8 cellular contexts compared by ENCODE assay signal in the genomic region with DNA sequence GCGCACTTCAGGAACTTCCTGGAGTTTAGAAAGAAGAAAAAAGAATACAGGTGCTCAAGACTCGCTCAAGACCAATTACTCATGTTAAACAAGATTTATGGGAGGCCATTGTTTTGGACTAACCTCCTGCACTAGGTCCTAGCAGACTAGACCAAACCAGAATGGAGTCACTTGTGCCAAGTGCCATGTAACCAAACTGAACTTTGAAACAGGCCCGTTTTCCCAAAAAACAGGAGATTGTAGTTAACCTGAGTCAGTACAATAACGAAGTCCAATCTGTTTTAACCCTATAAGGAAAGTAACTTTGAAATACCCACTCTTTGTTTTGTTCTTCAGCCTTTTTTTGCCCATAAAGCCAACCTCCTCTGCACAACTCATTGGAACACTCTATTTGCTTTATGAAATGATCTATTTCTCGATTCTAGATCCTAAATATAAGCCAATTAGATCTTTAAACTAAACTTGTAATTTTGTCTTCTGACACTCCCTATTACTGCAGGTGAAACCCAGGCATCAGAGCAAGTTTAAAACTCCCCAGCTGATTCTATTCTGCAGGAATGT. TPM values are rescaled to one million over a fixed set of nuclear protein-coding genes. Genes with fewer than 3 reads are reported as not detected.
DNase-seq lines count a peak whose midpoint lies in the region; TF ChIP-seq lines count a peak whose summit lies in the region.

No MANE protein-coding gene starts in this region.

- H3K79me2 ChIP-seq in fibroblast of lung (ENCODE audit: control insufficient read depth, insufficient read depth, low read length): no peaks in the 10 kb centered on the region

- H3K36me3 ChIP-seq in SK-N-MC (ENCODE audit: insufficient read depth, low read length) (no peaks in the 10 kb centered on the region), fibroblast of lung (ENCODE audit: control insufficient read depth, insufficient read depth, low read length) (no peaks in the 10 kb centered on the region), sigmoid colon (no peaks in the 10 kb centered on the region)

- H3K4me1 ChIP-seq in fibroblast of lung (ENCODE audit: control insufficient read depth, extremely low read depth, insufficient read depth, low read length) (peaks cover 2% of the 10 kb centered on the region), sigmoid colon (peaks cover 0 to 23% (median 14%) of the 10 kb centered on the region in 4 donors)

- H3K27ac ChIP-seq in SK-N-MC (no peak overlapping the region), fibroblast of lung (ENCODE audit: insufficient read depth, low read length) (peak overlapping the region; percentile 63), sigmoid colon (peak overlapping the region; percentile 79 to 84 (median 82))

- H3K27me3 ChIP-seq in fibroblast of lung (ENCODE audit: control insufficient read depth, insufficient read depth, low read length) (no peaks in the 10 kb centered on the region), sigmoid colon (no peaks in the 10 kb centered on the region)

- peak overlapping the region; percentile 79 for H3K4me2 ChIP-seq in fibroblast of lung (ENCODE audit: extremely low read depth, insufficient read depth, low read length)

- 50 to 84% methylated on average over 5 of the region's 5 CpGs for WGBS in sigmoid colon, 2 donors

- TF ChIP-seq EP300 in sigmoid colon (IDR thresholded peaks at IDR 0.05): no peak

- H3K4me3 ChIP-seq in GM08714 (ENCODE audit: low read length) (peak overlapping the region; percentile 92), SK-N-MC (peak overlapping the region; percentile 95), fibroblast of lung (replicated peaks in 1 of 4; ENCODE audit: control extremely low read depth in 1 of 4, insufficient read depth in 1 of 4, low read depth in 3 of 4, low read length in 4 of 4) (peak overlapping the region; percentile 70 to 91 (median 79)), sigmoid colon (peak overlapping the region; percentile 75 to 99 (median 94))

- intact Hi-C loops in sigmoid colon (cut with DNase I): loop anchor here (2.0 to 10.0 kb wide), 2 partner anchors 145 to 319 kb away; a partner anchor contains a TSS

- no peak for TF ChIP-seq POLR2A in sigmoid colon (IDR thresholded peaks at IDR 0.05)

- H3K9me3 ChIP-seq in SK-N-MC (ENCODE audit: low read depth, low read length) (no peaks in the 10 kb centered on the region), fibroblast of lung (ENCODE audit: control insufficient read depth, insufficient read depth, low read depth, low read length) (no peaks in the 10 kb centered on the region), sigmoid colon (no peaks in the 10 kb centered on the region)

- peak overlapping the region; percentile 95 for H2AFZ ChIP-seq in fibroblast of lung (ENCODE audit: low read length)

- TF ChIP-seq CTCF in fibroblast of lung (conservative IDR thresholded peaks at IDR 0.05 in 1 of 2, IDR thresholded peaks at IDR 0.05 in 1 of 2; ENCODE audit: low read depth in 1 of 2, low read length in 2 of 2): no peak
- TF ChIP-seq CTCF in sigmoid colon (IDR thresholded peaks at IDR 0.05): no peak

- H3K9ac ChIP-seq in SK-N-MC (ENCODE audit: insufficient read length) (peak overlapping the region; percentile 92), fibroblast of lung (ENCODE audit: insufficient read depth, low read length) (peak overlapping the region; percentile 25)

- DNase-seq in SK-N-MC (ENCODE audit: low read depth, low spot score) (no peak), fibroblast of lung (ENCODE audit: low read depth in 2 of 2) (no peak), sigmoid colon (no peak), mucosa of gallbladder (ENCODE audit: low spot score) (no peak), SHP77 treated with DMSO at 0.1 percent for 48 hours (lab: John Stamatoyannopoulos, UW) (no peak), glomerular visceral epithelial cell (ENCODE audit: extremely low spot score) (no peak)
- no peak for DNase-seq in activated effector memory CD4-positive, alpha-beta T cell treated with Interleukin-2 at 50 U/mL for 16 hours

- no peaks in the 10 kb centered on the region for H4K20me1 ChIP-seq in fibroblast of lung (ENCODE audit: control insufficient read depth, extremely low read depth, insufficient read depth, low read length)

RNA-seq across cellular contexts. Expression of a gene that starts 0.7 kb away (rescaled TPM):
- total RNA-seq in fibroblast of lung (20.8 and 23.0 TPM in 2 replicates), sigmoid colon (10 to 100 TPM; 20.5 to 43.2 (median 27.1) TPM), mucosa of gallbladder (53.5 TPM)
- polyA plus RNA-seq in fibroblast of lung (27.9 and 37.2 TPM in 2 replicates), sigmoid colon (100 to 1,000 TPM in 1 of 3 donors, 10 to 100 TPM in 2; 64.8 to 100 (median 74.5) TPM)
- 38.4 and 50.1 TPM in 2 replicates for polyA plus RNA-seq in fibroblast of lung (2012)
- polyA minus RNA-seq in fibroblast of lung (ENCODE audit: low replicate concordance): 4.9 and 6.7 TPM in 2 replicates
